ENCODE assay signal across 27 cellular contexts in the genomic region with DNA sequence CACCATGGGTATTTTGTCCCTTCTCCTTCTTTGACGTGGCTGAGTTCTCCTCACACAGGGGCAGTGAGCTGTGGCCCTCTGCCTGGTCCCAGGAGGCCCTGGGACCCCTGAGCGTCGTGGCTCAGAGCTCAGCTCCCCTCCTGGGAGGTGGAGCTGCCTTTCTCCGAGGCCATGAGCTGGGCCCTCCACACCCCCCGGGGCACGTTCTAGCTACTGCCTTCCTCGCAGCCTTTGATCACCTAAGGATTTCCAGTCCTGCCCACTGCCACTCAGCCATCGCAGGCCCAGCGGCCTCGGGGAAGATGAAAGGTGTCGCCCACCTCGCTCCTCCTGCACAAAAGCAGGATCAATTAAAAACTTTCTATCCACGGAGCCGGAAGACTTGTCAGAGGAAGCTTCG.
A peak's percentile ranks its signal among the peaks of the same experiment; 100 is the strongest.
DNase-seq lines count a peak whose midpoint lies in the region; ATAC-seq and TF ChIP-seq lines count a peak whose summit lies in the region.
"Had no signal": no experiment of that assay in that cellular context is flagged by ENCODE, and none has a peak within 500 bp of the region (broad histone marks: within the 10 kb centered on the region; RNA-seq: fewer than 3 reads in every experiment).

No MANE protein-coding gene starts in this region.

- no peak overlapping the region for H3K27ac ChIP-seq in esophagus muscularis mucosa (replicated peaks in 1 of 4)
- H3K27ac ChIP-seq in body of pancreas = no peak overlapping the region
- H3K27ac ChIP-seq: SK-N-MC had no signal

- 35% methylated on average over 11 of the region's 15 CpGs for WGBS in esophagus muscularis mucosa
- 35 to 55% methylated on average over 10 to 15 of the region's 15 CpGs for WGBS in body of pancreas, 2 donors

- POLR2A ChIA-PET in activated CD8-positive, alpha-beta T cell treated with anti-CD3 and anti-CD28 coated beads, Interleukin-2, amount 10 ng/mL, durations not matched to agents 7 days and 5 days (lab: Charles Lee) = no interaction called here

- TF ChIP-seq CTCF in esophagus muscularis mucosa (IDR thresholded peaks at IDR 0.05) (no peak), nephron progenitor cell (IDR thresholded peaks at IDR 0.05) (no peak), body of pancreas (IDR thresholded peaks at IDR 0.05) (no peak)

- H3K4me3 Mint-ChIP-seq in nephron progenitor cell = peak overlapping the region; percentile 68
- no peak overlapping the region for H3K4me3 Mint-ChIP-seq in activated CD8-positive, alpha-beta T cell treated with anti-CD3 and anti-CD28 coated beads, Interleukin-2, amount 10 ng/mL, durations not matched to agents 7 days and 5 days
- H3K4me3 Mint-ChIP-seq: HFFc6 had no signal

- H3K27me3 ChIP-seq in esophagus muscularis mucosa = peaks cover 0 to 30% (median 0%) of the 10 kb centered on the region in 4 donors
- no peaks in the 10 kb centered on the region for H3K27me3 ChIP-seq in body of pancreas
- H3K27me3 ChIP-seq: BE2C had no signal

- no peak for TF ChIP-seq POLR2A in esophagus muscularis mucosa (IDR thresholded peaks at IDR 0.05; ENCODE audit: low read depth)
- no peak for TF ChIP-seq POLR2A in body of pancreas (IDR thresholded peaks at IDR 0.05)

- DNase-seq in Right ventricle myocardium superior (peak; percentile 10), cardiac septum (ENCODE audit: low spot score) (no peak), esophagus muscularis mucosa (ENCODE audit: extremely low spot score) (no peak), nephron progenitor cell (no peak), NCI-H2227 treated with DMSO at 0.1 percent for 48 hours (lab: John Stamatoyannopoulos, UW) (no peak), body of pancreas (no peak), sciatic nerve (ENCODE audit: low spot score) (no peak)
- DNase-seq in activated CD8-positive, alpha-beta T cell treated with anti-CD3 and anti-CD28 coated beads, Interleukin-2, amount 10 ng/mL, durations not matched to agents 7 days and 5 days = no peak
- DNase-seq: 8988T; ACHN; BE2C; CD4-positive, CD25-positive, alpha-beta regulatory T cell; DMS153; DND-41; HFFc6; KG1; NCI-H1048; NCI-H1417; NCI-H1694; NCI-H2029 treated with DMSO at 0.1 percent for 48 hours; NCI-H226; NCI-H510A; NCI-H69; RPMI8226; SHP77 treated with DMSO at 0.1 percent for 48 hours had no signal

- intact Hi-C loops in Right ventricle myocardium superior (cut with DNase I) (no loop called here), cardiac septum (cut with DNase I) (loop anchor here (5.0 kb wide), 1 partner anchor 403 kb away; no protein-coding TSS in a partner anchor), esophagus muscularis mucosa (cut with DNase I) (no loop called here), body of pancreas (cut with DNase I) (no loop called here), sciatic nerve (cut with DNase I) (no loop called here)

- H3K27me3 Mint-ChIP-seq in nephron progenitor cell (ENCODE audit: low read depth, poor library complexity) = peaks cover 18% of the 10 kb centered on the region
- peaks cover 4% of the 10 kb centered on the region for H3K27me3 Mint-ChIP-seq in activated CD8-positive, alpha-beta T cell treated with anti-CD3 and anti-CD28 coated beads, Interleukin-2, amount 10 ng/mL, durations not matched to agents 7 days and 5 days (ENCODE audit: low read depth)

- peaks cover 50% of the 10 kb centered on the region for H3K4me1 Mint-ChIP-seq in nephron progenitor cell
- H3K4me1 Mint-ChIP-seq in activated CD8-positive, alpha-beta T cell treated with anti-CD3 and anti-CD28 coated beads, Interleukin-2, amount 10 ng/mL, durations not matched to agents 7 days and 5 days (ENCODE audit: low read depth) = peaks cover 4% of the 10 kb centered on the region

- peaks cover 14% of the 10 kb centered on the region for H3K9me3 Mint-ChIP-seq in nephron progenitor cell
- no peaks in the 10 kb centered on the region for H3K9me3 Mint-ChIP-seq in activated CD8-positive, alpha-beta T cell treated with anti-CD3 and anti-CD28 coated beads, Interleukin-2, amount 10 ng/mL, durations not matched to agents 7 days and 5 days (ENCODE audit: insufficient read depth)

- CTCF ChIA-PET in activated CD8-positive, alpha-beta T cell treated with anti-CD3 and anti-CD28 coated beads, Interleukin-2, amount 10 ng/mL, durations not matched to agents 7 days and 5 days (lab: Charles Lee) = no interaction called here

- peaks cover 0 to 14% (median 11%) of the 10 kb centered on the region in 4 donors for H3K4me1 ChIP-seq in esophagus muscularis mucosa
- H3K4me1 ChIP-seq in body of pancreas = no peaks in the 10 kb centered on the region
- H3K4me1 ChIP-seq: BE2C, HAP-1 had no signal

- peak overlapping the region; percentile 87 for H3K27ac Mint-ChIP-seq in nephron progenitor cell
- H3K27ac Mint-ChIP-seq in activated CD8-positive, alpha-beta T cell treated with anti-CD3 and anti-CD28 coated beads, Interleukin-2, amount 10 ng/mL, durations not matched to agents 7 days and 5 days = no peak overlapping the region
- H3K27ac Mint-ChIP-seq: HFFc6 had no signal

- ATAC-seq in Right ventricle myocardium superior (ENCODE audit: poor library complexity) = no peak
- no peak for ATAC-seq in body of pancreas
- ATAC-seq in sciatic nerve = no peak
- ATAC-seq in activated CD8-positive, alpha-beta T cell treated with anti-CD3 and anti-CD28 coated beads, Interleukin-2, amount 10 ng/mL, durations not matched to agents 7 days and 5 days = no peak

- H3K9me3 ChIP-seq in esophagus muscularis mucosa (peaks cover 0 to 22% (median 13%) of the 10 kb centered on the region in 4 donors), body of pancreas (peaks cover 0 to 17% (median 0%) of the 10 kb centered on the region in 3 donors)
- H3K9me3 ChIP-seq: BE2C, HAP-1 had no signal

- TF ChIP-seq EP300 in esophagus muscularis mucosa (IDR thresholded peaks at IDR 0.05) = no peak

- no peaks in the 10 kb centered on the region for H3K36me3 Mint-ChIP-seq in nephron progenitor cell (ENCODE audit: low read depth)
- no peaks in the 10 kb centered on the region for H3K36me3 Mint-ChIP-seq in activated CD8-positive, alpha-beta T cell treated with anti-CD3 and anti-CD28 coated beads, Interleukin-2, amount 10 ng/mL, durations not matched to agents 7 days and 5 days (ENCODE audit: low read depth)
- H3K36me3 Mint-ChIP-seq: CD4-positive, CD25-positive, alpha-beta regulatory T cell had no signal

- H3K4me3 ChIP-seq in esophagus muscularis mucosa = peak overlapping the region in 3 of 4 donors; percentile 19 to 31 (median 27)
- H3K4me3 ChIP-seq in body of pancreas = no peak overlapping the region
- H3K4me3 ChIP-seq: HAP-1, SK-N-MC had no signal

- H3K36me3 ChIP-seq in esophagus muscularis mucosa (no peaks in the 10 kb centered on the region), body of pancreas (replicated peaks in 1 of 2; ENCODE audit: insufficient read depth in 1 of 2, low read depth in 2 of 2) (no peaks in the 10 kb centered on the region)
- H3K36me3 ChIP-seq: BE2C, HAP-1 had no signal

Comparison
In these comparisons a context has a peak if more than half of its experiments do, and no peak if none do; other contexts are left out.
1. H3K4me3 ChIP-seq: peak in esophagus muscularis mucosa (3 of 4); none in body of pancreas (0 of 2).